Comparison of ENCODE assay signal across 1 cellular context in the genomic region with DNA sequence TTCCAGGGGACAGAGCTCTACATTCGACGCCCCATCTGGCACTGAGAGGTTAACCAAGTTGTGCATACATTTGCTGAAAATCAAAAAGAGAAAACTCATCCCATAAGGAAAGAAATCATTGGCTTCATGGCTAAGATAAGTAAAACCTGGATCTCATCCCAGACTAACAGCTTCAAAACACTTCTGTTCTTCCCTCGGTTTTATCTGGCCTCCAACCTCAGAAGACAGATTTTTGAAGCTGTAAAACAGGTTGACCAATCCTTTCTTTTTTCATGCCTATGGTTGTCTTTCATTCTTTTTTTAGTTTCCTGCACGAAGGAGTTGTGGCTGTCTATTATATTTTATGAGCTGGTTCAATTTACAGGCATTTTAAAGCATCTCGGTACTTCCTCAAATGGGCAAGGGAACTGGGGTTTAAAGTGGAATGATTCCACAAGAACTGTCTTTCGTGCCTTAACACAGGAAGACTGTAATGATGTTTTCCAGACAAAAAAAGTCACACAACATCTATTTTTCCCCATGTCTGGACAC.
TF ChIP-seq lines count a peak whose summit lies in the region.

No MANE protein-coding gene starts in this region.

TF ChIP-seq in A549, 52 proteins besides CTCF, POLR2A, EP300 and RAD21 (continued from another document):
- TF ChIP-seq, protein P1, sequence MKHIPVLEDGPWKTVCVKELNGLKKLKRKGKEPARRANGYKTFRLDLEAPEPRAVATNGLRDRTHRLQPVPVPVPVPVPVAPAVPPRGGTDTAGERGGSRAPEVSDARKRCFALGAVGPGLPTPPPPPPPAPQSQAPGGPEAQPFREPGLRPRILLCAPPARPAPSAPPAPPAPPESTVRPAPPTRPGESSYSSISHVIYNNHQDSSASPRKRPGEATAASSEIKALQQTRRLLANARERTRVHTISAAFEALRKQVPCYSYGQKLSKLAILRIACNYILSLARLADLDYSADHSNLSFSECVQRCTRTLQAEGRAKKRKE (CRISPR knock-in tag; IDR thresholded peaks at IDR 0.05; ENCODE audit: low read depth) = no peak
- TF ChIP-seq GATA3 (IDR thresholded peaks at IDR 0.05; ENCODE audit: borderline replicate concordance) (no peak), HOXB5 (CRISPR knock-in tag; IDR thresholded peaks at IDR 0.05) (no peak), CBX2 (IDR thresholded peaks at IDR 0.05; ENCODE audit: borderline replicate concordance, low read depth) (no peak)
